Comparison of ENCODE assay signal across 1 cellular context in the genomic region with DNA sequence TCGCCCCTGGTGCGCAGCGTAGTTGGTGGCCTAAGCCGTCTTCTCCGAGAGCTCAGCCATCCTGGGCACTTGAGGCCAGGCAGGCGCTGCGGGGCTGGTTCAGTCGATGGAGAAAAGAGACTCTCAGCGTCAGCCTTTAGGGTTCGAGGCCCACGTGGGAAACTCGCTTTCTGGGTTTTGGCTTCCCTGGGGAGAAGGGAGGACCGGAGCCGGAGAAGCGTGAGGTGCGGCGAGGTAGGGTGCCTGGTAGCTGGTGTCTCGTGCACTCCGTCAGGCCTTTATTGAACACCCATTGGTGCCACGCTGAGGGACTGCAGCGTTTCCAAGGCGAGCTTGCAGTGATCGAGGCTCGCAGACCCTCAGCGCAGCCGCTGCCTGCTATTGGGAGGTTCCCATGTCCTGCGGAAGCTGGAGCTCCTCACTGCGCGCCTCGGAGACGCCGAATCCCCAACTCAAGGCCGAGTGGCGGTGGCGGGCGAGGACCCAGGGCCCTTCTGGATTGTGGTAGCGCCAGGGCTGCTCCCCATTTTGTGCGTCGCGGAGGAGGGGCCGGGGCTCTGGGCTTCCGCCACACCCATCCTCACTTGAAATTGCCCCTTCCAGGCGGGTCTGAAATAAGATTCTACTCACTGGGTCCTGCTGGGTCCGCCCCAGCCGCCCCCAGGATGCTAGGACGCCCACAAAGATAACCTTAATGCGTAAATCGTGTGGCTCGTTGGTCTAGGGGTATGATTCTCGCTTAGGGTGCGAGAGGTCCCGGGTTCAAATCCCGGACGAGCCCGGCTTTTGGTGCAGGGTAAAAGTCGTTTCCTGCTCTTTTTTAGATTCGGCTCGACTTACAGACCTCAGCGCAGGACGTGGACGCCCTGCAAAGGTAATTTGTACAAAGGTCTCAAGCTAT.
A peak's percentile ranks its signal among the peaks of the same experiment; 100 is the strongest.
TF ChIP-seq lines count a peak whose summit lies in the region.

No MANE protein-coding gene starts in this region.

TF ChIP-seq in K562, 482 proteins besides CTCF, POLR2A, EP300 and RAD21 (continued from another document and continues in another):
- TF ChIP-seq, protein P1, sequence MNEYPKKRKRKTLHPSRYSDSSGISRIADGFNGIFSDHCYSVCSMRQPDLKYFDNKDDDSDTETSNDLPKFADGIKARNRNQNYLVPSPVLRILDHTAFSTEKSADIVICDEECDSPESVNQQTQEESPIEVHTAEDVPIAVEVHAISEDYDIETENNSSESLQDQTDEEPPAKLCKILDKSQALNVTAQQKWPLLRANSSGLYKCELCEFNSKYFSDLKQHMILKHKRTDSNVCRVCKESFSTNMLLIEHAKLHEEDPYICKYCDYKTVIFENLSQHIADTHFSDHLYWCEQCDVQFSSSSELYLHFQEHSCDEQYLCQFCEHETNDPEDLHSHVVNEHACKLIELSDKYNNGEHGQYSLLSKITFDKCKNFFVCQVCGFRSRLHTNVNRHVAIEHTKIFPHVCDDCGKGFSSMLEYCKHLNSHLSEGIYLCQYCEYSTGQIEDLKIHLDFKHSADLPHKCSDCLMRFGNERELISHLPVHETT (CRISPR knock-in tag; conservative IDR thresholded peaks at IDR 0.05 in 1 of 2, IDR thresholded peaks at IDR 0.05 in 1 of 2): no peak
- TF ChIP-seq ZNF124 (CRISPR knock-in tag; IDR thresholded peaks at IDR 0.05) (no peak), POLR2AphosphoS2 (IDR thresholded peaks at IDR 0.05; ENCODE audit: low read length) (no peak), TEAD1 (CRISPR knock-in tag; IDR thresholded peaks at IDR 0.05) (no peak), IRF9 (tag; IDR thresholded peaks at IDR 0.05) (no peak), PHF8 (IDR thresholded peaks at IDR 0.05; ENCODE audit: borderline replicate concordance, low read length) (peak; percentile 56; the same call in 1 of the 2 replicates), ZNF354B (CRISPR knock-in tag; IDR thresholded peaks at IDR 0.05) (no peak), KLF1 (tag; IDR thresholded peaks at IDR 0.05) (no peak), NRF1 (conservative IDR thresholded peaks at IDR 0.05 in 1 of 2, IDR thresholded peaks at IDR 0.05 in 1 of 2) (peak; percentile 54 to 62; a peak in 2 of 4 replicates), NFE2L1 (tag; IDR thresholded peaks at IDR 0.05; ENCODE audit: borderline replicate concordance, low read depth) (no peak), ZNF324 (CRISPR knock-in tag; IDR thresholded peaks at IDR 0.05) (no peak), SMARCC2 (IDR thresholded peaks at IDR 0.05; ENCODE audit: low read depth) (no peak), HNRNPUL1 (IDR thresholded peaks at IDR 0.05; ENCODE audit: low read length) (no peak), KDM2B (CRISPR knock-in tag; IDR thresholded peaks at IDR 0.05) (no peak), RBM39 (optimal IDR thresholded peaks at IDR 0.05; ENCODE audit: low read depth, low read length) (peak; percentile 68), TAL1 (IDR thresholded peaks at IDR 0.05) (no peak), BRD4 (IDR thresholded peaks at IDR 0.05) (peak; percentile 84; the same call in 1 of the 2 replicates), KLF16 (IDR thresholded peaks at IDR 0.05) (no peak), HMGXB4 (CRISPR knock-in tag; IDR thresholded peaks at IDR 0.05) (peak; percentile 92; the same call in 1 of the 2 replicates), TSC22D4 (tag; IDR thresholded peaks at IDR 0.05) (no peak), PPARD (CRISPR knock-in tag; IDR thresholded peaks at IDR 0.05) (no peak), RFX7 (CRISPR knock-in tag; IDR thresholded peaks at IDR 0.05) (no peak), ZBTB8A (IDR thresholded peaks at IDR 0.05; ENCODE audit: partially characterized antibody) (no peak), YY1 (IDR thresholded peaks at IDR 0.05; ENCODE audit: borderline replicate concordance in 1 of 3, control insufficient read depth in 1 of 3, extremely low read depth in 1 of 3, insufficient read depth in 3 of 3, insufficient read length in 1 of 3, insufficient replicate concordance in 2 of 3, low read depth in 1 of 3, low read length in 2 of 3) (peak in 1 of 3 experiments; percentile 61), HDGF (IDR thresholded peaks at IDR 0.05) (no peak), NFIC (IDR thresholded peaks at IDR 0.05) (peak; percentile 68), E2F8 (IDR thresholded peaks at IDR 0.05; ENCODE audit: low read depth, partially characterized antibody) (peak; percentile 39), FOXA1 (IDR thresholded peaks at IDR 0.05; ENCODE audit: borderline replicate concordance) (no peak), FOXA3 (CRISPR knock-in tag; conservative IDR thresholded peaks at IDR 0.05 in 1 of 2, IDR thresholded peaks at IDR 0.05 in 1 of 2) (no peak; a peak in 1 of 4 replicates), KAT7 (CRISPR knock-in tag; IDR thresholded peaks at IDR 0.05; ENCODE audit: borderline replicate concordance) (0 out of 2 replicates have a peak, but pooled peaks have one; percentile 49), SIN3A (IDR thresholded peaks at IDR 0.05; ENCODE audit: borderline replicate concordance in 2 of 2, control insufficient read depth in 1 of 2, low read depth in 2 of 2, low read length in 2 of 2) (no peak), KLF6 (CRISPR knock-in tag; IDR thresholded peaks at IDR 0.05; ENCODE audit: borderline replicate concordance) (no peak), PCBP2 (IDR thresholded peaks at IDR 0.05; ENCODE audit: low read depth, low read length, poor library complexity, severe bottlenecking) (no peak), HMGN3 (IDR thresholded peaks at IDR 0.05; ENCODE audit: borderline replicate concordance, extremely low read depth, insufficient read length, low read depth, low read length) (peak; percentile 24), MECOM (CRISPR knock-in tag; IDR thresholded peaks at IDR 0.05) (no peak), RBM17 (IDR thresholded peaks at IDR 0.05; ENCODE audit: borderline replicate concordance, low read depth, low read length) (no peak)
- TF ChIP-seq, protein P2, sequence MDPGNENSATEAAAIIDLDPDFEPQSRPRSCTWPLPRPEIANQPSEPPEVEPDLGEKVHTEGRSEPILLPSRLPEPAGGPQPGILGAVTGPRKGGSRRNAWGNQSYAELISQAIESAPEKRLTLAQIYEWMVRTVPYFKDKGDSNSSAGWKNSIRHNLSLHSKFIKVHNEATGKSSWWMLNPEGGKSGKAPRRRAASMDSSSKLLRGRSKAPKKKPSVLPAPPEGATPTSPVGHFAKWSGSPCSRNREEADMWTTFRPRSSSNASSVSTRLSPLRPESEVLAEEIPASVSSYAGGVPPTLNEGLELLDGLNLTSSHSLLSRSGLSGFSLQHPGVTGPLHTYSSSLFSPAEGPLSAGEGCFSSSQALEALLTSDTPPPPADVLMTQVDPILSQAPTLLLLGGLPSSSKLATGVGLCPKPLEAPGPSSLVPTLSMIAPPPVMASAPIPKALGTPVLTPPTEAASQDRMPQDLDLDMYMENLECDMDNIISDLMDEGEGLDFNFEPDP (CRISPR knock-in tag; IDR thresholded peaks at IDR 0.05): no peak
- TF ChIP-seq, protein P3, sequence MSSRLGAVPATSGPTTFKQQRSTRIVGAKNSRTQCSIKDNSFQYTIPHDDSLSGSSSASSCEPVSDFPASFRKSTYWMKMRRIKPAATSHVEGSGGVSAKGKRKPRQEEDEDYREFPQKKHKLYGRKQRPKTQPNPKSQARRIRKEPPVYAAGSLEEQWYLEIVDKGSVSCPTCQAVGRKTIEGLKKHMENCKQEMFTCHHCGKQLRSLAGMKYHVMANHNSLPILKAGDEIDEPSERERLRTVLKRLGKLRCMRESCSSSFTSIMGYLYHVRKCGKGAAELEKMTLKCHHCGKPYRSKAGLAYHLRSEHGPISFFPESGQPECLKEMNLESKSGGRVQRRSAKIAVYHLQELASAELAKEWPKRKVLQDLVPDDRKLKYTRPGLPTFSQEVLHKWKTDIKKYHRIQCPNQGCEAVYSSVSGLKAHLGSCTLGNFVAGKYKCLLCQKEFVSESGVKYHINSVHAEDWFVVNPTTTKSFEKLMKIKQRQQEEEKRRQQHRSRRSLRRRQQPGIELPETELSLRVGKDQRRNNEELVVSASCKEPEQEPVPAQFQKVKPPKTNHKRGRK (tag; IDR thresholded peaks at IDR 0.05): no peak
- TF ChIP-seq, protein P4, sequence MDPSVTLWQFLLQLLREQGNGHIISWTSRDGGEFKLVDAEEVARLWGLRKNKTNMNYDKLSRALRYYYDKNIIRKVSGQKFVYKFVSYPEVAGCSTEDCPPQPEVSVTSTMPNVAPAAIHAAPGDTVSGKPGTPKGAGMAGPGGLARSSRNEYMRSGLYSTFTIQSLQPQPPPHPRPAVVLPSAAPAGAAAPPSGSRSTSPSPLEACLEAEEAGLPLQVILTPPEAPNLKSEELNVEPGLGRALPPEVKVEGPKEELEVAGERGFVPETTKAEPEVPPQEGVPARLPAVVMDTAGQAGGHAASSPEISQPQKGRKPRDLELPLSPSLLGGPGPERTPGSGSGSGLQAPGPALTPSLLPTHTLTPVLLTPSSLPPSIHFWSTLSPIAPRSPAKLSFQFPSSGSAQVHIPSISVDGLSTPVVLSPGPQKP (CRISPR knock-in tag; IDR thresholded peaks at IDR 0.05): no peak
- TF ChIP-seq, protein P5, sequence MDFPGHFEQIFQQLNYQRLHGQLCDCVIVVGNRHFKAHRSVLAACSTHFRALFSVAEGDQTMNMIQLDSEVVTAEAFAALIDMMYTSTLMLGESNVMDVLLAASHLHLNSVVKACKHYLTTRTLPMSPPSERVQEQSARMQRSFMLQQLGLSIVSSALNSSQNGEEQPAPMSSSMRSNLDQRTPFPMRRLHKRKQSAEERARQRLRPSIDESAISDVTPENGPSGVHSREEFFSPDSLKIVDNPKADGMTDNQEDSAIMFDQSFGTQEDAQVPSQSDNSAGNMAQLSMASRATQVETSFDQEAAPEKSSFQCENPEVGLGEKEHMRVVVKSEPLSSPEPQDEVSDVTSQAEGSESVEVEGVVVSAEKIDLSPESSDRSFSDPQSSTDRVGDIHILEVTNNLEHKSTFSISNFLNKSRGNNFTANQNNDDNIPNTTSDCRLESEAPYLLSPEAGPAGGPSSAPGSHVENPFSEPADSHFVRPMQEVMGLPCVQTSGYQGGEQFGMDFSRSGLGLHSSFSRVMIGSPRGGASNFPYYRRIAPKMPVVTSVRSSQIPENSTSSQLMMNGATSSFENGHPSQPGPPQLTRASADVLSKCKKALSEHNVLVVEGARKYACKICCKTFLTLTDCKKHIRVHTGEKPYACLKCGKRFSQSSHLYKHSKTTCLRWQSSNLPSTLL (IDR thresholded peaks at IDR 0.05): peak; percentile 94
- TF ChIP-seq, protein P6, sequence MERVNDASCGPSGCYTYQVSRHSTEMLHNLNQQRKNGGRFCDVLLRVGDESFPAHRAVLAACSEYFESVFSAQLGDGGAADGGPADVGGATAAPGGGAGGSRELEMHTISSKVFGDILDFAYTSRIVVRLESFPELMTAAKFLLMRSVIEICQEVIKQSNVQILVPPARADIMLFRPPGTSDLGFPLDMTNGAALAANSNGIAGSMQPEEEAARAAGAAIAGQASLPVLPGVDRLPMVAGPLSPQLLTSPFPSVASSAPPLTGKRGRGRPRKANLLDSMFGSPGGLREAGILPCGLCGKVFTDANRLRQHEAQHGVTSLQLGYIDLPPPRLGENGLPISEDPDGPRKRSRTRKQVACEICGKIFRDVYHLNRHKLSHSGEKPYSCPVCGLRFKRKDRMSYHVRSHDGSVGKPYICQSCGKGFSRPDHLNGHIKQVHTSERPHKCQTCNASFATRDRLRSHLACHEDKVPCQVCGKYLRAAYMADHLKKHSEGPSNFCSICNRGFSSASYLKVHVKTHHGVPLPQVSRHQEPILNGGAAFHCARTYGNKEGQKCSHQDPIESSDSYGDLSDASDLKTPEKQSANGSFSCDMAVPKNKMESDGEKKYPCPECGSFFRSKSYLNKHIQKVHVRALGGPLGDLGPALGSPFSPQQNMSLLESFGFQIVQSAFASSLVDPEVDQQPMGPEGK (CRISPR knock-in tag; IDR thresholded peaks at IDR 0.05; ENCODE audit: borderline replicate concordance): no peak
- TF ChIP-seq, protein P7, sequence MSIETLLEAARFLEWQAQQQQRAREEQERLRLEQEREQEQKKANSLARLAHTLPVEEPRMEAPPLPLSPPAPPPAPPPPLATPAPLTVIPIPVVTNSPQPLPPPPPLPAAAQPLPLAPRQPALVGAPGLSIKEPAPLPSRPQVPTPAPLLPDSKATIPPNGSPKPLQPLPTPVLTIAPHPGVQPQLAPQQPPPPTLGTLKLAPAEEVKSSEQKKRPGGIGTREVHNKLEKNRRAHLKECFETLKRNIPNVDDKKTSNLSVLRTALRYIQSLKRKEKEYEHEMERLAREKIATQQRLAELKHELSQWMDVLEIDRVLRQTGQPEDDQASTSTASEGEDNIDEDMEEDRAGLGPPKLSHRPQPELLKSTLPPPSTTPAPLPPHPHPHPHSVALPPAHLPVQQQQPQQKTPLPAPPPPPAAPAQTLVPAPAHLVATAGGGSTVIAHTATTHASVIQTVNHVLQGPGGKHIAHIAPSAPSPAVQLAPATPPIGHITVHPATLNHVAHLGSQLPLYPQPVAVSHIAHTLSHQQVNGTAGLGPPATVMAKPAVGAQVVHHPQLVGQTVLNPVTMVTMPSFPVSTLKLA (conservative IDR thresholded peaks at IDR 0.05): peak in 1 of 2 experiments; percentile 47; a peak in 2 of 4 replicates
